ENCODE assay signal across 8 cellular contexts in the genomic region with DNA sequence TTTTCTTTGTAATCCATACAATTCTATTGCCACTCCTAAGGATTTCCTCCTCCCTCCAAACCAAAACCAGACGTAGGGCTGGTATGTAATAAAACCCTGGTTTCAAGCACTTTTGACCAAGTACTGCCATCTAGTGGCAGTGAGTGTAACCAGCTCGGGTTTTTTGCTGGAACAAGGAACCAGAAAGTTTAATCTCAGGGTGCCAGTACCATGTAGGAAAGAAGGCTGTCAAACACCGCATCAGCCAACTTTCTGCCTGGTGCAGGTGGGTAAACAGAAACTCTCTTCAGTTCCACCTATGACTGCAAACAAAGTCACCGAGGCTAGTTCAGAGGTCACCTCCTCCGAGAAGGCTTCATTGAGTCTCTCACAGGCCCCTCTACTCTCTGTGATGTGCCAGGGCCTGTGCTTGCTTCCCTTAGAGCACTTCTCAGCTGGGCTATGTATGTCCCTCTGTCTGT. TPM values are rescaled to one million over a fixed set of nuclear protein-coding genes. Genes with fewer than 3 reads are reported as not detected.
DNase-seq lines count a peak whose midpoint lies in the region; ATAC-seq, FAIRE-seq and TF ChIP-seq lines count a peak whose summit lies in the region.

No MANE protein-coding gene starts in this region.

- intact Hi-C loops in Right ventricle myocardium inferior (cut with DNase I) (loop anchor here (1.0 kb wide), 1 partner anchor 100 kb away; no protein-coding TSS in a partner anchor), cardiac septum (cut with DNase I) (loop anchor here (2.0 kb wide), 1 partner anchor 99 kb away; no protein-coding TSS in a partner anchor)
- intact Hi-C loops in activated naive CD4-positive, alpha-beta T cell treated with anti-CD3 and anti-CD28 coated beads for 36 hours (cut with micrococcal nuclease) = loop anchor here (1.0 to 2.0 kb wide), 4 partner anchors 22 to 157 kb away; no protein-coding TSS in a partner anchor

- ATAC-seq in Right ventricle myocardium inferior = peak; percentile 62

- no peak for DNase-seq in Right ventricle myocardium inferior (ENCODE audit: missing footprints)
- no peak for DNase-seq in cardiac septum (ENCODE audit: low spot score)
- peak; percentile 66 to 80 for DNase-seq in Kasumi-1 (lab: John Stamatoyannopoulos, UW)
- peak; percentile 24 for DNase-seq in SHP77 treated with DMSO at 0.1 percent for 48 hours (lab: John Stamatoyannopoulos, UW)
- peak; percentile 69 for DNase-seq in activated naive CD4-positive, alpha-beta T cell treated with anti-CD3 and anti-CD28 coated beads for 36 hours
- peak in 1 of 2 donors; percentile 48 for DNase-seq in frontal cortex (ENCODE audit: low spot score in 2 of 2)
- DNase-seq in osteocyte (ENCODE audit: extremely low spot score, unreplicated experiment) = no peak
- DNase-seq in mesenteric fat pad (ENCODE audit: low spot score) = no peak

- H3K9me3 Mint-ChIP-seq in activated naive CD4-positive, alpha-beta T cell treated with anti-CD3 and anti-CD28 coated beads for 36 hours = no peaks in the 10 kb centered on the region
- H3K9me3 Mint-ChIP-seq in osteocyte (ENCODE audit: unreplicated experiment) = no peaks in the 10 kb centered on the region

- no peaks in the 10 kb centered on the region for H3K36me3 Mint-ChIP-seq in activated naive CD4-positive, alpha-beta T cell treated with anti-CD3 and anti-CD28 coated beads for 36 hours (ENCODE audit: low read depth)
- no peaks in the 10 kb centered on the region for H3K36me3 Mint-ChIP-seq in osteocyte (ENCODE audit: unreplicated experiment)

- H3K27ac Mint-ChIP-seq in activated naive CD4-positive, alpha-beta T cell treated with anti-CD3 and anti-CD28 coated beads for 36 hours = no peak overlapping the region
- no peak overlapping the region for H3K27ac Mint-ChIP-seq in osteocyte (ENCODE audit: unreplicated experiment)

- CTCF ChIA-PET in activated naive CD4-positive, alpha-beta T cell treated with anti-CD3 and anti-CD28 coated beads for 36 hours (lab: Charles Lee) = interaction anchor here (0.9 to 8.9 kb wide), 10 partner anchors 9 to 159 kb away, joined by 3 to 174 read pairs (median 4); no protein-coding TSS in a partner anchor

- FAIRE-seq in frontal cortex (lab: Jason Lieb, UNC) = peak; percentile 74

- H3K27me3 Mint-ChIP-seq in activated naive CD4-positive, alpha-beta T cell treated with anti-CD3 and anti-CD28 coated beads for 36 hours (ENCODE audit: low read depth) = no peaks in the 10 kb centered on the region
- peaks cover 29% of the 10 kb centered on the region for H3K27me3 Mint-ChIP-seq in osteocyte (ENCODE audit: unreplicated experiment)

- no peaks in the 10 kb centered on the region for H3K4me1 Mint-ChIP-seq in activated naive CD4-positive, alpha-beta T cell treated with anti-CD3 and anti-CD28 coated beads for 36 hours (ENCODE audit: low read depth)
- no peaks in the 10 kb centered on the region for H3K4me1 Mint-ChIP-seq in osteocyte (ENCODE audit: unreplicated experiment)

- TF ChIP-seq CTCF in osteocyte (IDR thresholded peaks at IDR 0.05) = peak; percentile 87

- no peak overlapping the region for H3K4me3 Mint-ChIP-seq in activated naive CD4-positive, alpha-beta T cell treated with anti-CD3 and anti-CD28 coated beads for 36 hours
- H3K4me3 Mint-ChIP-seq in osteocyte (ENCODE audit: unreplicated experiment) = no peak overlapping the region

RNA-seq across cellular contexts. Expression of a gene that starts 10.2 kb away (rescaled TPM):
- total RNA-seq in Right ventricle myocardium inferior (31.2 TPM), cardiac septum (25.1 TPM), frontal cortex (2.0 TPM), osteocyte (0.19 and 0.26 TPM in 2 replicates), mesenteric fat pad (21.1 TPM)
- under 1 TPM; 0.10 to 0.21 TPM for total RNA-seq in activated naive CD4-positive, alpha-beta T cell treated with anti-CD3 and anti-CD28 coated beads for 36 hours

RNA-seq across cellular contexts. Expression of a gene that starts 32.1 kb away (rescaled TPM):
- not detected for total RNA-seq in Right ventricle myocardium inferior
- total RNA-seq in cardiac septum = not detected
- not detected for total RNA-seq in activated naive CD4-positive, alpha-beta T cell treated with anti-CD3 and anti-CD28 coated beads for 36 hours
- total RNA-seq in frontal cortex = not detected
- total RNA-seq in osteocyte = not detected in 2 replicates
- 6.9 TPM for total RNA-seq in mesenteric fat pad

Comparison
In these comparisons a context has a peak if more than half of its experiments do, and no peak if none do; other contexts are left out.
1. DNase-seq: peak in Kasumi-1 (2 of 2), SHP77 treated with DMSO at 0.1 percent for 48 hours (single experiment) and activated naive CD4-positive, alpha-beta T cell treated with anti-CD3 and anti-CD28 coated beads for 36 hours (single experiment); none in Right ventricle myocardium inferior (single experiment), cardiac septum (single experiment), osteocyte (single experiment) and mesenteric fat pad (single experiment).